ENCODE assay signal across 2 cellular contexts in genomic region chr14:30896435-30896834, GRCh38.
A peak's percentile ranks its signal among the peaks of the same experiment; 100 is the strongest.
TF ChIP-seq lines count a peak whose summit lies in the region.

No MANE protein-coding gene starts in this region.

TF ChIP-seq in IMR-90, 13 proteins besides CTCF, POLR2A, EP300 and RAD21:
- no peak for TF ChIP-seq MXI1 (IDR thresholded peaks at IDR 0.05; ENCODE audit: borderline replicate concordance, low read depth, low read length)
- TF ChIP-seq CHD1 (IDR thresholded peaks at IDR 0.05; ENCODE audit: low read depth, low read length), result no peak
- TF ChIP-seq ELK1 (IDR thresholded peaks at IDR 0.05; ENCODE audit: borderline replicate concordance, low read depth, low read length), result no peak
- TF ChIP-seq USF2 (IDR thresholded peaks at IDR 0.05; ENCODE audit: low read depth, low read length), result no peak
- TF ChIP-seq FOS (IDR thresholded peaks at IDR 0.05; ENCODE audit: low read depth, low read length), result no peak
- TF ChIP-seq SMC3 (IDR thresholded peaks at IDR 0.05; ENCODE audit: low read depth, low read length), result no peak
- no peak for TF ChIP-seq RCOR1 (IDR thresholded peaks at IDR 0.05; ENCODE audit: insufficient replicate concordance, low read length)
- no peak for TF ChIP-seq BHLHE40 (IDR thresholded peaks at IDR 0.05; ENCODE audit: low read depth, low read length)
- no peak for TF ChIP-seq CEBPB (IDR thresholded peaks at IDR 0.05; ENCODE audit: low read depth, low read length)
- TF ChIP-seq NFE2L2 (IDR thresholded peaks at IDR 0.05; ENCODE audit: low read depth, low read length), result no peak
- no peak for TF ChIP-seq RFX5 (IDR thresholded peaks at IDR 0.05; ENCODE audit: low read depth, low read length)
- TF ChIP-seq MAZ (IDR thresholded peaks at IDR 0.05; ENCODE audit: borderline replicate concordance, low read depth, low read length), result no peak
- no peak for TF ChIP-seq MAFK (IDR thresholded peaks at IDR 0.05; ENCODE audit: low read depth, low read length)

TF ChIP-seq in K562, 482 proteins besides CTCF, POLR2A, EP300 and RAD21:
- TF ChIP-seq PCBP1 (IDR thresholded peaks at IDR 0.05; ENCODE audit: low read depth, low read length, poor library complexity, severe bottlenecking), result peak; percentile 57
- TF ChIP-seq TEAD1 (CRISPR knock-in tag; IDR thresholded peaks at IDR 0.05), result no peak
- no peak for TF ChIP-seq PBX2 (CRISPR knock-in tag; IDR thresholded peaks at IDR 0.05; ENCODE audit: low read depth)
- no peak for TF ChIP-seq PBX2 (tag; conservative IDR thresholded peaks at IDR 0.05; ENCODE audit: low read depth)
